ENCODE assay signal across 8 cellular contexts in genomic region chr1:197519741-197520334, GRCh38.
DNase-seq lines count a peak whose midpoint lies in the region; ATAC-seq and TF ChIP-seq lines count a peak whose summit lies in the region.

No MANE protein-coding gene starts in this region.

- H3K4me3 ChIP-seq in HFF-Myc (replicated peaks; ENCODE audit: low read depth, low read length) (no peak overlapping the region), SU-DHL-6 (ENCODE audit: insufficient read depth, low read length, poor library complexity, severe bottlenecking) (no peak overlapping the region), body of pancreas (no peak overlapping the region)

- no peak overlapping the region for H3K9ac ChIP-seq in SU-DHL-6 (ENCODE audit: low read length)

- H3K27me3 ChIP-seq in SU-DHL-6 (ENCODE audit: low read length) (no peaks in the 10 kb centered on the region), body of pancreas (no peaks in the 10 kb centered on the region)

- intact Hi-C loops in body of pancreas (cut with DNase I), result loop anchor here (10.0 kb wide), 1 partner anchor 365 kb away; no protein-coding TSS in a partner anchor

- TF ChIP-seq POLR2A in body of pancreas (IDR thresholded peaks at IDR 0.05), result no peak

- WGBS in body of pancreas, 2 donors, result 95 to 96% methylated on average over 1 of the region's 1 CpG

- H2AFZ ChIP-seq in SU-DHL-6 (ENCODE audit: low read depth, low read length, severe bottlenecking), result no peak overlapping the region

- H3K36me3 ChIP-seq in SU-DHL-6 (ENCODE audit: low read length) (no peaks in the 10 kb centered on the region), body of pancreas (replicated peaks in 1 of 2; ENCODE audit: insufficient read depth in 1 of 2, low read depth in 2 of 2) (no peaks in the 10 kb centered on the region)

- no peaks in the 10 kb centered on the region for H3K79me2 ChIP-seq in SU-DHL-6 (ENCODE audit: insufficient read depth, low read length)

- no peaks in the 10 kb centered on the region for H4K20me1 ChIP-seq in SU-DHL-6 (ENCODE audit: low read depth, low read length)

- TF ChIP-seq CTCF in HFF-Myc (IDR thresholded peaks at IDR 0.05; ENCODE audit: low read depth, low read length, missing control alignments) (peak; percentile 37), SU-DHL-6 (IDR thresholded peaks at IDR 0.05; ENCODE audit: insufficient read depth, low read length, poor library complexity, severe bottlenecking) (peak; percentile 45), body of pancreas (IDR thresholded peaks at IDR 0.05) (peak in 3 of 7 experiments; percentile 22 to 39 (median 33))

- H3K4me2 ChIP-seq in SU-DHL-6 (ENCODE audit: low read depth, low read length, poor library complexity, severe bottlenecking), result no peak overlapping the region

- DNase-seq in D341Med (ENCODE audit: low spot score) (peak; percentile 42), HFF-Myc (ENCODE audit: extremely low read depth, low read depth) (no peak), left kidney (ENCODE audit: low read depth, low spot score) (peak; percentile 12), body of pancreas (no peak), NCI-H2081 treated with DMSO at 0.1 percent for 48 hours (lab: John Stamatoyannopoulos, UW) (no peak), DMS153 (lab: John Stamatoyannopoulos, UW) (no peak)
- no peak for DNase-seq in activated CD8-positive, alpha-beta memory T cell treated with anti-CD3 and anti-CD28 coated beads for 24 hours

- H3K4me1 ChIP-seq in body of pancreas, result no peaks in the 10 kb centered on the region

- H3K27ac ChIP-seq in SU-DHL-6 (ENCODE audit: low read depth, low read length), result no peak overlapping the region
- no peak overlapping the region for H3K27ac ChIP-seq in body of pancreas

- H3K9me3 ChIP-seq in SU-DHL-6 (ENCODE audit: insufficient read depth, low read length) (no peaks in the 10 kb centered on the region), body of pancreas (no peaks in the 10 kb centered on the region)

- no peak for ATAC-seq in body of pancreas

- peaks cover 18% of the 10 kb centered on the region; the same call in 1 of the 2 replicates for H3F3A ChIP-seq in SU-DHL-6 (ENCODE audit: insufficient read depth)

- H3K9me2 ChIP-seq in SU-DHL-6 (replicated peaks; ENCODE audit: insufficient read depth, low read length), result no peaks in the 10 kb centered on the region

Comparison
In these comparisons a context has a peak if more than half of its experiments do, and no peak if none do; other contexts are left out.
1. DNase-seq: peak in D341Med (single experiment) and left kidney (single experiment); none in HFF-Myc (single experiment), body of pancreas (0 of 4), NCI-H2081 treated with DMSO at 0.1 percent for 48 hours (single experiment), DMS153 (single experiment) and activated CD8-positive, alpha-beta memory T cell treated with anti-CD3 and anti-CD28 coated beads for 24 hours (single experiment).